Comparison of ENCODE assay signal across 18 cellular contexts in genomic region chr1:10881046-10881445, GRCh38.
"Had no signal": no experiment of that assay in that cellular context is flagged by ENCODE, and none has a peak within 500 bp of the region (broad histone marks: within the 10 kb centered on the region; RNA-seq: fewer than 3 reads in every experiment).

No MANE protein-coding gene starts in this region.

- H3K27ac ChIP-seq: RWPE1, SJCRH30 had no signal

- H3K4me1 ChIP-seq: SJCRH30 had no signal

- DNase-seq: KBM-7, MV-4-11, NCI-H1048, NCI-H146, NCI-H1694 treated with DMSO at 0.1 percent for 48 hours, NCI-H1930, NCI-H2081, NCI-H2107, NCI-H2171 treated with DMSO at 0.1 percent for 48 hours, NCI-H345, NCI-H446 treated with DMSO at 0.1 percent for 48 hours, NCI-H524 treated with DMSO at 0.1 percent for 48 hours, NCI-H69, NCI-H774, SHP77 treated with DMSO at 0.1 percent for 48 hours, SJCRH30 had no signal

- H3K27me3 ChIP-seq: SJCRH30 had no signal

- ATAC-seq: SK-N-SH treated with all-trans-retinoic acid at 6 μM for 48 hours had no signal

- H3K9me3 ChIP-seq: SJCRH30 had no signal

- H3K36me3 ChIP-seq: SJCRH30 had no signal

- H3K4me3 ChIP-seq: SJCRH30 had no signal
